ENCODE assay signal across 28 cellular contexts in the genomic region with DNA sequence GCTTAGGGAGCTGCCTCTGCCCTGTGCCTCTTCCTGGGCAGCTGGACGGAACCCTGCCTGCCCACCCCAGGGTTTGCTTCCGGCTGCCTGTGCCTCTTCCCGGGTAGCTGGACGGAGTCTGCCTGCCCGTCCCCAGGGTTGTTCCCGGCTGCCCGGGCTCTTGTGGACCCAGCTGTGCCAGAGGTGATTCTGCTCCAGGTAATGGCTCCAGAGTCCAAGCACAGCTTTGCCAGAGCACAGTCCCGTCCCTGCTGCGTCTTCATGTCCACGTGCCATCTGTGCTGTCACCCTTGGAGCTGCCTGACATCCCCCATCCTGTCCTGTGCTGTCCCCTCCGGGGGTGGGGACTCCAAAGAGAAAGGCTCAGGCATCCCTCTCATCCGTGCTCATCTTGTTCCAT. TPM values are rescaled to one million over a fixed set of nuclear protein-coding genes. Genes with fewer than 3 reads are reported as not detected.
"Had no signal": no experiment of that assay in that cellular context is flagged by ENCODE, and none has a peak within 500 bp of the region (broad histone marks: within the 10 kb centered on the region; RNA-seq: fewer than 3 reads in every experiment).

No MANE protein-coding gene starts in this region.

- FAIRE-seq: astrocyte, bronchial epithelial cell, pancreas had no signal

- H3K4me1 ChIP-seq: foreskin keratinocyte, pancreas had no signal

- DNase-seq: activated CD4-positive, alpha-beta T cell treated with anti-CD3 and anti-CD28 coated beads for 1 hour; activated CD4-positive, alpha-beta T cell treated with anti-CD3 and anti-CD28 coated beads, Interleukin-2, amount 50 U/mL, for 4 hours; activated gamma-delta T cell; effector memory CD8-positive, alpha-beta T cell; foreskin keratinocyte; left ventricle myocardium superior; mucosa of descending colon; naive B cell; pancreas; stimulated activated CD4-positive, alpha-beta T cell treated with anti-CD3 and anti-CD28 coated beads, Interleukin-4, amount 100 ng/mL, for 24 hours; stimulated activated naive B cell treated with anti-CD40 and anti-IgM and Interleukin-4, amounts not matched to agents 10 μg/mL and 1 μg/mL and 100 μg/mL, for 72 hours; T-helper 1 cell; T1000; tibial artery; uterus had no signal

- H3K4me3 ChIP-seq: mucosa of descending colon, pancreas, right lobe of liver, tibial artery, uterus had no signal

- H3K9me3 Mint-ChIP-seq: activated naive CD4-positive, alpha-beta T cell treated with anti-CD3 and anti-CD28 coated beads, Interleukin-2, amount 50 U/mL, for 24 hours; dendritic cell treated with granulocyte-macrophage colony-stimulating factor and Interleukin-4, amounts not matched to agents 40 ng/mL and 50 ng/mL, for 4 days; effector memory CD8-positive, alpha-beta T cell; memory B cell; naive B cell; stimulated activated naive B cell treated with anti-CD40 and anti-IgM and Interleukin-4, amounts not matched to agents 10 μg/mL and 1 μg/mL and 100 μg/mL, for 72 hours had no signal

- H3K36me3 Mint-ChIP-seq: memory B cell; naive B cell; stimulated activated naive B cell treated with anti-CD40 and anti-IgM and Interleukin-4, amounts not matched to agents 10 μg/mL and 1 μg/mL and 100 μg/mL, for 72 hours had no signal

- H3K27me3 Mint-ChIP-seq: activated naive CD4-positive, alpha-beta T cell treated with anti-CD3 and anti-CD28 coated beads, Interleukin-2, amount 50 U/mL, for 24 hours; dendritic cell treated with granulocyte-macrophage colony-stimulating factor and Interleukin-4, amounts not matched to agents 40 ng/mL and 50 ng/mL, for 4 days had no signal

- ATAC-seq: effector memory CD8-positive, alpha-beta T cell; foreskin keratinocyte; left ventricle myocardium superior; mucosa of descending colon; pancreas; right lobe of liver; stimulated activated naive B cell treated with anti-CD40 and anti-IgM and Interleukin-4, amounts not matched to agents 10 μg/mL and 1 μg/mL and 100 μg/mL, for 72 hours had no signal

- H3K27ac Mint-ChIP-seq: activated naive CD4-positive, alpha-beta T cell treated with anti-CD3 and anti-CD28 coated beads, Interleukin-2, amount 50 U/mL, for 24 hours; dendritic cell treated with granulocyte-macrophage colony-stimulating factor and Interleukin-4, amounts not matched to agents 40 ng/mL and 50 ng/mL, for 4 days; effector memory CD8-positive, alpha-beta T cell; memory B cell; naive B cell; stimulated activated naive B cell treated with anti-CD40 and anti-IgM and Interleukin-4, amounts not matched to agents 10 μg/mL and 1 μg/mL and 100 μg/mL, for 72 hours had no signal

- H3K9me3 ChIP-seq: mucosa of descending colon, pancreas, right lobe of liver, tibial artery, uterus had no signal

- H3K4me3 Mint-ChIP-seq: activated naive CD4-positive, alpha-beta T cell treated with anti-CD3 and anti-CD28 coated beads, Interleukin-2, amount 50 U/mL, for 24 hours; dendritic cell treated with granulocyte-macrophage colony-stimulating factor and Interleukin-4, amounts not matched to agents 40 ng/mL and 50 ng/mL, for 4 days; effector memory CD8-positive, alpha-beta T cell; memory B cell; naive B cell; stimulated activated naive B cell treated with anti-CD40 and anti-IgM and Interleukin-4, amounts not matched to agents 10 μg/mL and 1 μg/mL and 100 μg/mL, for 72 hours had no signal

- H3K27me3 ChIP-seq: foreskin keratinocyte, pancreas, right lobe of liver, uterus had no signal

- H3K27ac ChIP-seq: epithelial cell of prostate, foreskin keratinocyte, pancreas, right lobe of liver, tibial artery, uterus had no signal

- H3K36me3 ChIP-seq: uterus had no signal

RNA-seq across cellular contexts. Expression of a gene that starts 50.6 kb away (rescaled TPM):
- total RNA-seq: activated CD8-positive, alpha-beta memory T cell treated with anti-CD3 and anti-CD28 coated beads for 36 hours; astrocyte; bronchial epithelial cell; chondrocyte; fibroblast of lung; foreskin keratinocyte; kidney epithelial cell; mucosa of descending colon; pulmonary artery endothelial cell; right lobe of liver; uterus had no signal
- polyA plus RNA-seq: adipose tissue, fibroblast of lung, foreskin keratinocyte had no signal
